12 cellular contexts compared by ENCODE assay signal in genomic region chr11:60970890-60971289, GRCh38. TPM values are rescaled to one million over a fixed set of nuclear protein-coding genes. Genes with fewer than 3 reads are reported as not detected.
A peak's percentile ranks its signal among the peaks of the same experiment; 100 is the strongest.
DNase-seq lines count a peak whose midpoint lies in the region; ATAC-seq and TF ChIP-seq lines count a peak whose summit lies in the region.
"Had no signal": no experiment of that assay in that cellular context is flagged by ENCODE, and none has a peak within 500 bp of the region (broad histone marks: within the 10 kb centered on the region; RNA-seq: fewer than 3 reads in every experiment).

No MANE protein-coding gene starts in this region.

- no peak overlapping the region for H3K4me3 ChIP-seq in Panc1 (ENCODE audit: low read depth in 2 of 2, low read length in 2 of 2)
- H3K4me3 ChIP-seq: coronary artery, right atrium auricular region had no signal

- no peaks in the 10 kb centered on the region for H3K4me1 ChIP-seq in Panc1 (ENCODE audit: control insufficient read depth, insufficient read depth, low read length)
- H3K4me1 ChIP-seq: foreskin keratinocyte, right atrium auricular region had no signal

- no TSS peak for BruUV-seq in Panc1 (replicated peaks; lab: Mats Ljungman, UMichigan)

- peak; percentile 34 for DNase-seq in activated T-cell treated with anti-CD3 and anti-CD28 coated beads, Interleukin-2, amount 50 U/mL, for 1 hour
- DNase-seq in activated T-cell treated with anti-CD3 and anti-CD28 coated beads for 4 hours (no peak), Panc1 (ENCODE audit: low read depth, low spot score) (no peak), NCI-H1105 treated with DMSO at 0.1 percent for 48 hours (lab: John Stamatoyannopoulos, UW) (no peak), GM13977 (ENCODE audit: low spot score) (no peak)
- DNase-seq in activated naive CD8-positive, alpha-beta T cell treated with anti-CD3 and anti-CD28 coated beads, Interleukin-2, amount 10 ng/mL, durations not matched to agents 7 days and 5 days = no peak
- DNase-seq: foreskin keratinocyte had no signal

- H3K4me1 Mint-ChIP-seq in activated naive CD8-positive, alpha-beta T cell treated with anti-CD3 and anti-CD28 coated beads, Interleukin-2, amount 10 ng/mL, durations not matched to agents 7 days and 5 days = peaks cover 31% of the 10 kb centered on the region
- peaks cover 41% of the 10 kb centered on the region for H3K4me1 Mint-ChIP-seq in stimulated activated memory B cell treated with anti-CD40 and anti-IgM and Interleukin-4, amounts not matched to agents 10 μg/mL and 1 μg/mL and 100 μg/mL, for 72 hours

- H3K27me3 Mint-ChIP-seq in activated naive CD8-positive, alpha-beta T cell treated with anti-CD3 and anti-CD28 coated beads, Interleukin-2, amount 10 ng/mL, durations not matched to agents 7 days and 5 days = peaks cover 3% of the 10 kb centered on the region
- no peaks in the 10 kb centered on the region for H3K27me3 Mint-ChIP-seq in stimulated activated memory B cell treated with anti-CD40 and anti-IgM and Interleukin-4, amounts not matched to agents 10 μg/mL and 1 μg/mL and 100 μg/mL, for 72 hours

- in situ Hi-C loops in Panc1 (cut with HindIII; ENCODE audit: low pct_unique_long_range_greater_than_20kb, low sequenced_read_pairs) = no loop called here
- in situ Hi-C loops in GM13977 (cut with MboI; ENCODE audit: low pct_unique_long_range_greater_than_20kb, low sequenced_read_pairs, unreplicated experiment) = no loop called here

- peak overlapping the region; percentile 97 for H3K27ac Mint-ChIP-seq in activated naive CD8-positive, alpha-beta T cell treated with anti-CD3 and anti-CD28 coated beads, Interleukin-2, amount 10 ng/mL, durations not matched to agents 7 days and 5 days
- peak overlapping the region; percentile 75 for H3K27ac Mint-ChIP-seq in stimulated activated memory B cell treated with anti-CD40 and anti-IgM and Interleukin-4, amounts not matched to agents 10 μg/mL and 1 μg/mL and 100 μg/mL, for 72 hours

- ATAC-seq in Panc1 (peak; percentile 24; the same call in 1 of the 2 replicates), HG03378 (IDR thresholded peaks at IDR 0.05; ENCODE audit: unreplicated experiment) (no peak)
- ATAC-seq in activated naive CD8-positive, alpha-beta T cell treated with anti-CD3 and anti-CD28 coated beads, Interleukin-2, amount 10 ng/mL, durations not matched to agents 7 days and 5 days (ENCODE audit: low read depth) = no peak
- ATAC-seq in stimulated activated memory B cell treated with anti-CD40 and anti-IgM and Interleukin-4, amounts not matched to agents 10 μg/mL and 1 μg/mL and 100 μg/mL, for 72 hours = no peak

- no peak overlapping the region for H3K27ac ChIP-seq in Panc1 (ENCODE audit: low read length)
- H3K27ac ChIP-seq: coronary artery, foreskin keratinocyte, right atrium auricular region had no signal

- intact Hi-C loops in Panc1 (cut with micrococcal nuclease; ENCODE audit: unreplicated experiment) = no loop called here

- CTCF ChIA-PET in Panc1 (lab: Charles Lee) = interaction anchor here (1.0 kb wide), 2 partner anchors 118 to 156 kb away, joined by 3 read pairs; no protein-coding TSS in a partner anchor

- peaks cover 27% of the 10 kb centered on the region for H3K36me3 Mint-ChIP-seq in activated naive CD8-positive, alpha-beta T cell treated with anti-CD3 and anti-CD28 coated beads, Interleukin-2, amount 10 ng/mL, durations not matched to agents 7 days and 5 days
- H3K36me3 Mint-ChIP-seq in stimulated activated memory B cell treated with anti-CD40 and anti-IgM and Interleukin-4, amounts not matched to agents 10 μg/mL and 1 μg/mL and 100 μg/mL, for 72 hours = peaks cover 6% of the 10 kb centered on the region

- TF ChIP-seq CTCF in Panc1 (IDR thresholded peaks at IDR 0.05) (no peak), GM13977 (IDR thresholded peaks at IDR 0.05; ENCODE audit: extremely low read depth, insufficient read depth, missing control alignments) (no peak)

- peak overlapping the region; percentile 87 for H3K4me3 Mint-ChIP-seq in activated naive CD8-positive, alpha-beta T cell treated with anti-CD3 and anti-CD28 coated beads, Interleukin-2, amount 10 ng/mL, durations not matched to agents 7 days and 5 days
- no peak overlapping the region for H3K4me3 Mint-ChIP-seq in stimulated activated memory B cell treated with anti-CD40 and anti-IgM and Interleukin-4, amounts not matched to agents 10 μg/mL and 1 μg/mL and 100 μg/mL, for 72 hours

- peaks cover 5% of the 10 kb centered on the region for H3K9me3 Mint-ChIP-seq in activated naive CD8-positive, alpha-beta T cell treated with anti-CD3 and anti-CD28 coated beads, Interleukin-2, amount 10 ng/mL, durations not matched to agents 7 days and 5 days
- H3K9me3 Mint-ChIP-seq in stimulated activated memory B cell treated with anti-CD40 and anti-IgM and Interleukin-4, amounts not matched to agents 10 μg/mL and 1 μg/mL and 100 μg/mL, for 72 hours = peaks cover 5% of the 10 kb centered on the region

- POLR2A ChIA-PET in Panc1 (lab: Charles Lee) = no interaction called here
- POLR2A ChIA-PET in activated naive CD8-positive, alpha-beta T cell treated with anti-CD3 and anti-CD28 coated beads, Interleukin-2, amount 10 ng/mL, durations not matched to agents 7 days and 5 days (lab: Charles Lee) = interaction anchor here (0.6 to 3.0 kb wide), 10 partner anchors 18 to 191 kb away, joined by 3 to 13 read pairs (median 4); partner anchors contain the start of genes SLC15A3 and VPS37C

- H3K9me3 ChIP-seq in Panc1 (ENCODE audit: control insufficient read depth, insufficient read depth, low read depth, low read length) = no peaks in the 10 kb centered on the region
- H3K9me3 ChIP-seq: right atrium auricular region had no signal

- no peaks in the 10 kb centered on the region for H3K27me3 ChIP-seq in Panc1 (ENCODE audit: control insufficient read depth, insufficient read depth, low read length)
- H3K27me3 ChIP-seq: right atrium auricular region had no signal

- no peaks in the 10 kb centered on the region for H3K36me3 ChIP-seq in Panc1 (ENCODE audit: control insufficient read depth, insufficient read depth, low read length)
- H3K36me3 ChIP-seq: right atrium auricular region had no signal

RNA-seq across cellular contexts. Expression of gene CD6, which starts 0.6 kb away (rescaled TPM):
- total RNA-seq in Panc1 (2021; ENCODE audit: unreplicated experiment) = 1.1 TPM
- 0.78 TPM for polyA plus RNA-seq in Panc1 (2012; ENCODE audit: insufficient read length)
- total RNA-seq in activated naive CD8-positive, alpha-beta T cell treated with anti-CD3 and anti-CD28 coated beads, Interleukin-2, amount 10 ng/mL, durations not matched to agents 7 days and 5 days = 100 to 1,000 TPM; 274 to 285 TPM
- polyA plus RNA-seq: AG04450 had no signal

RNA-seq across cellular contexts. Expression of gene SLC15A3, which starts 18.9 kb away (rescaled TPM):
- 8.7 TPM for total RNA-seq in Panc1 (2021; ENCODE audit: unreplicated experiment)
- polyA plus RNA-seq in Panc1 (2012; ENCODE audit: insufficient read length) = 6.4 TPM
- total RNA-seq in activated naive CD8-positive, alpha-beta T cell treated with anti-CD3 and anti-CD28 coated beads, Interleukin-2, amount 10 ng/mL, durations not matched to agents 7 days and 5 days = 1 to 10 TPM; 7.2 to 7.4 TPM

RNA-seq across cellular contexts. Expression of gene TMEM132A, which starts 46.6 kb away (rescaled TPM):
- 154 TPM for total RNA-seq in Panc1 (2021; ENCODE audit: unreplicated experiment)
- 211 TPM for polyA plus RNA-seq in Panc1 (2012; ENCODE audit: insufficient read length)
- total RNA-seq in activated naive CD8-positive, alpha-beta T cell treated with anti-CD3 and anti-CD28 coated beads, Interleukin-2, amount 10 ng/mL, durations not matched to agents 7 days and 5 days = 1 to 10 TPM in 1 of 2 experiments, under 1 TPM in 1; 0.80 to 1.3 TPM

RNA-seq across cellular contexts. Expression of gene TMEM109, which starts 56.9 kb away (rescaled TPM):
- 91.8 TPM for total RNA-seq in Panc1 (2021; ENCODE audit: unreplicated experiment)
- 72.0 TPM for polyA plus RNA-seq in Panc1 (2012; ENCODE audit: insufficient read length)
- 100 to 1,000 TPM in 1 of 2 experiments, 10 to 100 TPM in 1; 97.8 to 102 TPM for total RNA-seq in activated naive CD8-positive, alpha-beta T cell treated with anti-CD3 and anti-CD28 coated beads, Interleukin-2, amount 10 ng/mL, durations not matched to agents 7 days and 5 days

Comparison
In these comparisons a context has a peak if more than half of its experiments do, and no peak if none do; other contexts are left out.
1. RNA of gene CD6, which starts 0.6 kb away (total RNA-seq): 274 to 285 TPM in activated naive CD8-positive, alpha-beta T cell treated with anti-CD3 and anti-CD28 coated beads, Interleukin-2, amount 10 ng/mL, durations not matched to agents 7 days and 5 days; 1.1 TPM in Panc1 (single experiment); every median in the first group is over 100 times any median in the second.
2. RNA of gene TMEM132A, which starts 46.6 kb away (total RNA-seq): 154 TPM in Panc1 (single experiment); 0.80 to 1.3 TPM in activated naive CD8-positive, alpha-beta T cell treated with anti-CD3 and anti-CD28 coated beads, Interleukin-2, amount 10 ng/mL, durations not matched to agents 7 days and 5 days; every median in the first group is over 10 times any median in the second.